Comparison of ENCODE assay signal across 8 cellular contexts in genomic region chr16:67278773-67279295, GRCh38. TPM values are rescaled to one million over a fixed set of nuclear protein-coding genes. Genes with fewer than 3 reads are reported as not detected.
DNase-seq lines count a peak whose midpoint lies in the region; ATAC-seq and TF ChIP-seq lines count a peak whose summit lies in the region.

No MANE protein-coding gene starts in this region.

- H3K4me1 ChIP-seq in NT2/D1 (ENCODE audit: insufficient read depth, insufficient read length): peaks cover 25% of the 10 kb centered on the region
- peaks cover 0 to 29% (median 8%) of the 10 kb centered on the region in 9 donors for H3K4me1 ChIP-seq in heart right ventricle

- H3K9me3 Mint-ChIP-seq in activated naive CD4-positive, alpha-beta T cell treated with anti-CD3 and anti-CD28 coated beads, Interleukin-2, amount 10 ng/mL, durations not matched to agents 7 days and 5 days: no peaks in the 10 kb centered on the region

- peak overlapping the region; percentile 81 for H3K4me3 Mint-ChIP-seq in activated naive CD4-positive, alpha-beta T cell treated with anti-CD3 and anti-CD28 coated beads, Interleukin-2, amount 10 ng/mL, durations not matched to agents 7 days and 5 days

- H3K27me3 ChIP-seq in NT2/D1 (ENCODE audit: insufficient read depth, insufficient read length) (peaks cover 8% of the 10 kb centered on the region), heart right ventricle (no peaks in the 10 kb centered on the region)

- peaks cover 15% of the 10 kb centered on the region for H3K36me3 Mint-ChIP-seq in activated naive CD4-positive, alpha-beta T cell treated with anti-CD3 and anti-CD28 coated beads, Interleukin-2, amount 10 ng/mL, durations not matched to agents 7 days and 5 days

- DNase-seq in activated gamma-delta T cell treated with Interleukin-2 at 50 U/mL for 16 hours: peak; percentile 29
- no peak for DNase-seq in activated gamma-delta T cell (lab: John Stamatoyannopoulos, UW)
- no peak for DNase-seq in NT2/D1 (ENCODE audit: low read depth, low spot score)
- peak; percentile 72 for DNase-seq in activated naive CD4-positive, alpha-beta T cell treated with anti-CD3 and anti-CD28 coated beads, Interleukin-2, amount 10 ng/mL, durations not matched to agents 7 days and 5 days
- DNase-seq in heart right ventricle: no peak
- no peak for DNase-seq in skeletal muscle cell (ENCODE audit: low read depth)

- ATAC-seq in HG02642 (IDR thresholded peaks at IDR 0.05; ENCODE audit: poor library complexity, unreplicated experiment): peak; percentile 31
- peak in 7 of 8 donors; percentile 4 to 35 (median 17) for ATAC-seq in heart right ventricle
- ATAC-seq in HG03469 (IDR thresholded peaks at IDR 0.05; ENCODE audit: unreplicated experiment): no peak

- H3K27ac Mint-ChIP-seq in activated naive CD4-positive, alpha-beta T cell treated with anti-CD3 and anti-CD28 coated beads, Interleukin-2, amount 10 ng/mL, durations not matched to agents 7 days and 5 days: peak overlapping the region; percentile 73

- 4% methylated on average over 32 to 42 of the region's 42 CpGs for WGBS in heart right ventricle, 2 donors

- H3K9ac ChIP-seq in NT2/D1 (ENCODE audit: insufficient read length, low read depth): peak overlapping the region; percentile 95

- H3K27me3 Mint-ChIP-seq in activated naive CD4-positive, alpha-beta T cell treated with anti-CD3 and anti-CD28 coated beads, Interleukin-2, amount 10 ng/mL, durations not matched to agents 7 days and 5 days: no peaks in the 10 kb centered on the region

- H3K4me3 ChIP-seq in NT2/D1 (ENCODE audit: insufficient read length, low read depth): peak overlapping the region; percentile 85
- peak overlapping the region; percentile 28 to 62 (median 54) for H3K4me3 ChIP-seq in heart right ventricle
- H3K4me3 ChIP-seq in skeletal muscle cell (ENCODE audit: low read depth, low read length): peak overlapping the region; percentile 60

- H3K36me3 ChIP-seq in NT2/D1 (ENCODE audit: insufficient read depth, insufficient read length, low read length) (peaks cover 27% of the 10 kb centered on the region), heart right ventricle (peaks cover 0 to 8% (median 0%) of the 10 kb centered on the region in 9 donors)

- H3K9me3 ChIP-seq in NT2/D1 (ENCODE audit: insufficient read depth, low read length) (no peaks in the 10 kb centered on the region), heart right ventricle (no peaks in the 10 kb centered on the region)

- peak overlapping the region in 7 of 10 donors; percentile 16 to 72 (median 37) for H3K27ac ChIP-seq in heart right ventricle

- intact Hi-C loops in heart right ventricle (cut with DNase I): loop anchor here in 4 of 10 donors (5.0 to 10.0 kb wide), 5 partner anchors 76 to 136 kb away; partner anchors contain the start of genes TPPP3 (in 2 of the 4) and ZDHHC1 (in 1 of the 4)

- CTCF ChIA-PET in activated naive CD4-positive, alpha-beta T cell treated with anti-CD3 and anti-CD28 coated beads, Interleukin-2, amount 10 ng/mL, durations not matched to agents 7 days and 5 days (lab: Charles Lee): interaction anchor here (0.6 to 3.6 kb wide), 14 partner anchors 9 to 148 kb away, joined by 3 to 16 read pairs (median 4); partner anchors contain the start of genes SLC9A5 and TMEM208

- no peak for TF ChIP-seq CTCF in heart right ventricle (IDR thresholded peaks at IDR 0.05)

- peaks cover 15% of the 10 kb centered on the region for H3K4me1 Mint-ChIP-seq in activated naive CD4-positive, alpha-beta T cell treated with anti-CD3 and anti-CD28 coated beads, Interleukin-2, amount 10 ng/mL, durations not matched to agents 7 days and 5 days

RNA-seq across cellular contexts. Expression of gene PLEKHG4, which starts 0.5 kb away (rescaled TPM):
- total RNA-seq in heart right ventricle: 1 to 10 TPM in 4 of 10 donors, under 1 TPM in 6; 0.25 to 2.5 (median 0.61) TPM
- polyA plus RNA-seq in heart right ventricle: 1 to 10 TPM; 1.3 to 2.9 TPM

RNA-seq across cellular contexts. Expression of gene SLC9A5, which starts 30.1 kb away (rescaled TPM):
- total RNA-seq in heart right ventricle: 1 to 10 TPM in 6 of 10 donors, under 1 TPM in 4; 0.71 to 2.4 (median 1.0) TPM
- polyA plus RNA-seq in heart right ventricle: 1 to 10 TPM in 1 of 2 donors, under 1 TPM in 1; 0.26 to 1.5 TPM

RNA-seq across cellular contexts. Expression of gene FHOD1, which starts 31.6 kb away (rescaled TPM):
- total RNA-seq in heart right ventricle: 10 to 100 TPM; 11.6 to 26.2 (median 19.1) TPM
- 10 to 100 TPM; 16.6 to 71.1 TPM for polyA plus RNA-seq in heart right ventricle

RNA-seq across cellular contexts. Expression of gene KCTD19, which starts 47.7 kb away (rescaled TPM):
- total RNA-seq in heart right ventricle: not detected
- polyA plus RNA-seq in heart right ventricle: under 1 TPM; 0.01 to 0.22 TPM

RNA-seq across cellular contexts. Expression of gene LRRC36, which starts 47.8 kb away (rescaled TPM):
- total RNA-seq in heart right ventricle: under 1 TPM in 1 of 10 donors, not detected in 9; 0.26 TPM
- polyA plus RNA-seq in heart right ventricle: under 1 TPM; 0.42 to 0.88 TPM

Comparison
In these comparisons a context has a peak if more than half of its experiments do, and no peak if none do; other contexts are left out.
1. DNase-seq: peak in activated gamma-delta T cell treated with Interleukin-2 at 50 U/mL for 16 hours (single experiment) and activated naive CD4-positive, alpha-beta T cell treated with anti-CD3 and anti-CD28 coated beads, Interleukin-2, amount 10 ng/mL, durations not matched to agents 7 days and 5 days (single experiment); none in activated gamma-delta T cell (single experiment), NT2/D1 (single experiment), heart right ventricle (0 of 2) and skeletal muscle cell (single experiment).
2. Peak in every context shown above with its lines, with median percentiles within 50 percentile points of each other: H3K4me3 ChIP-seq.